In genomic region chr12:121015825-121016766, GRCh38 we compare ENCODE assay signal across 8 cellular contexts. TPM values are rescaled to one million over a fixed set of nuclear protein-coding genes. Genes with fewer than 3 reads are reported as not detected.
DNase-seq lines count a peak whose midpoint lies in the region; ATAC-seq and TF ChIP-seq lines count a peak whose summit lies in the region.

Gene C12orf43 (minus strand): TSS chr12:121016487. CDS start chr12:121016474, 13 bp downstream.

- peak within 1 kb of the TSS; percentile 22 to 79 for H3K27ac ChIP-seq in coronary artery

- ATAC-seq in GM19351 (IDR thresholded peaks at IDR 0.05; ENCODE audit: unreplicated experiment): peak; percentile 99
- ATAC-seq in HG03520 (IDR thresholded peaks at IDR 0.05; ENCODE audit: unreplicated experiment): peak; percentile 94
- ATAC-seq in left lobe of liver: peak; percentile 97

- DNase-seq in C1 segment of cervical spinal cord (lab: John Stamatoyannopoulos, UW) (peak; percentile 31 to 92 (median 87)), NCI-H526 treated with DMSO at 0.1 percent for 48 hours (lab: John Stamatoyannopoulos, UW) (peak; percentile 87), coronary artery (ENCODE audit: low spot score) (peak; percentile 92), left lobe of liver (ENCODE audit: low spot score) (peak; percentile 91)
- DNase-seq in activated CD4-positive, alpha-beta T cell treated with anti-CD3 and anti-CD28 coated beads for 48 hours: peak; percentile 95
- peak; percentile 91 to 93 for DNase-seq in stimulated activated CD4-positive, alpha-beta T cell treated with anti-CD3 and anti-CD28 coated beads, Interleukin-2, amount 100 ng/mL, for 24 hours

- H3K4me3 ChIP-seq in coronary artery: peak within 1 kb of the TSS; percentile 85

- no peak for TF ChIP-seq CTCF in coronary artery (IDR thresholded peaks at IDR 0.05)

RNA-seq across cellular contexts. Expression of gene C12orf43, which starts in this region (rescaled TPM):
- total RNA-seq in left lobe of liver: 8.0 TPM

Comparison
In these comparisons a context has a peak if more than half of its experiments do, and no peak if none do; other contexts are left out.
1. Peak in every context shown above with its lines: DNase-seq, ATAC-seq, H3K4me3 ChIP-seq and H3K27ac ChIP-seq.